In the genomic region with DNA sequence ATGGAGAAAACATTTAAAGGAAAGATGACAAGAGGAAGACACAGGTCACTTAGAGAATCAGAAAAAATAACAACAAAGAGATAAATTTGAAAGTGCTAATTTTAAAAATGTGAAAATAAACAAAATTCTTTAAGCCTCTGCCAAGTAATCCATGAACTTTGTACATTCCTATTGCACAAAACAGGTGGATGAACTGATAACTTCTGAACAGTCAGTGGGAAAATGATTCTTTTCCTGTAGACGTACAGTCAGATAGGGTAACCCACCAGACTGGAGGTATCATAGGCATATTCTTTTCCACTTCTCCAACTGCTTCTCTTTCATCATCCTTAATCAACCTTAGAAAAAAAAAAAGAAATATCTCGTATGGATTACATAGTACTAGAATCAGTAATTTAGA, we compare ENCODE assay signal across 2 cellular contexts.
A peak's percentile ranks its signal among the peaks of the same experiment; 100 is the strongest.
TF ChIP-seq lines count a peak whose summit lies in the region.

No MANE protein-coding gene starts in this region.

TF ChIP-seq in liver, 16 proteins besides CTCF, POLR2A, EP300 and RAD21:
- TF ChIP-seq, protein P1, sequence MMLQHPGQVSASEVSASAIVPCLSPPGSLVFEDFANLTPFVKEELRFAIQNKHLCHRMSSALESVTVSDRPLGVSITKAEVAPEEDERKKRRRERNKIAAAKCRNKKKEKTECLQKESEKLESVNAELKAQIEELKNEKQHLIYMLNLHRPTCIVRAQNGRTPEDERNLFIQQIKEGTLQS (IDR thresholded peaks at IDR 0.05), result no peak
- TF ChIP-seq FOXA1 (IDR thresholded peaks at IDR 0.05), result no peak
- TF ChIP-seq, protein P2, sequence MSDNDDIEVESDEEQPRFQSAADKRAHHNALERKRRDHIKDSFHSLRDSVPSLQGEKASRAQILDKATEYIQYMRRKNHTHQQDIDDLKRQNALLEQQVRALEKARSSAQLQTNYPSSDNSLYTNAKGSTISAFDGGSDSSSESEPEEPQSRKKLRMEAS (IDR thresholded peaks at IDR 0.05), result no peak
- no peak for TF ChIP-seq EGR1 (IDR thresholded peaks at IDR 0.05; ENCODE audit: low read depth in 2 of 2)
- peak in 1 of 2 donors; percentile 24 for TF ChIP-seq RXRA (IDR thresholded peaks at IDR 0.05)
- no peak for TF ChIP-seq NR2F2 (IDR thresholded peaks at IDR 0.05)
- peak; percentile 64 for TF ChIP-seq HNF4A (conservative IDR thresholded peaks at IDR 0.05)
- TF ChIP-seq, protein P3, sequence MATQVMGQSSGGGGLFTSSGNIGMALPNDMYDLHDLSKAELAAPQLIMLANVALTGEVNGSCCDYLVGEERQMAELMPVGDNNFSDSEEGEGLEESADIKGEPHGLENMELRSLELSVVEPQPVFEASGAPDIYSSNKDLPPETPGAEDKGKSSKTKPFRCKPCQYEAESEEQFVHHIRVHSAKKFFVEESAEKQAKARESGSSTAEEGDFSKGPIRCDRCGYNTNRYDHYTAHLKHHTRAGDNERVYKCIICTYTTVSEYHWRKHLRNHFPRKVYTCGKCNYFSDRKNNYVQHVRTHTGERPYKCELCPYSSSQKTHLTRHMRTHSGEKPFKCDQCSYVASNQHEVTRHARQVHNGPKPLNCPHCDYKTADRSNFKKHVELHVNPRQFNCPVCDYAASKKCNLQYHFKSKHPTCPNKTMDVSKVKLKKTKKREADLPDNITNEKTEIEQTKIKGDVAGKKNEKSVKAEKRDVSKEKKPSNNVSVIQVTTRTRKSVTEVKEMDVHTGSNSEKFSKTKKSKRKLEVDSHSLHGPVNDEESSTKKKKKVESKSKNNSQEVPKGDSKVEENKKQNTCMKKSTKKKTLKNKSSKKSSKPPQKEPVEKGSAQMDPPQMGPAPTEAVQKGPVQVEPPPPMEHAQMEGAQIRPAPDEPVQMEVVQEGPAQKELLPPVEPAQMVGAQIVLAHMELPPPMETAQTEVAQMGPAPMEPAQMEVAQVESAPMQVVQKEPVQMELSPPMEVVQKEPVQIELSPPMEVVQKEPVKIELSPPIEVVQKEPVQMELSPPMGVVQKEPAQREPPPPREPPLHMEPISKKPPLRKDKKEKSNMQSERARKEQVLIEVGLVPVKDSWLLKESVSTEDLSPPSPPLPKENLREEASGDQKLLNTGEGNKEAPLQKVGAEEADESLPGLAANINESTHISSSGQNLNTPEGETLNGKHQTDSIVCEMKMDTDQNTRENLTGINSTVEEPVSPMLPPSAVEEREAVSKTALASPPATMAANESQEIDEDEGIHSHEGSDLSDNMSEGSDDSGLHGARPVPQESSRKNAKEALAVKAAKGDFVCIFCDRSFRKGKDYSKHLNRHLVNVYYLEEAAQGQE (IDR thresholded peaks at IDR 0.05), result no peak
- no peak for TF ChIP-seq FOXA2 (IDR thresholded peaks at IDR 0.05)
- no peak for TF ChIP-seq JUND (IDR thresholded peaks at IDR 0.05)

TF ChIP-seq in HepG2, 621 proteins besides CTCF, POLR2A, EP300 and RAD21:
- no peak for TF ChIP-seq ZNF878 (CRISPR knock-in tag; IDR thresholded peaks at IDR 0.05)
- TF ChIP-seq ZSCAN20 (CRISPR knock-in tag; IDR thresholded peaks at IDR 0.05; ENCODE audit: borderline replicate concordance), result no peak
- TF ChIP-seq, protein P4, sequence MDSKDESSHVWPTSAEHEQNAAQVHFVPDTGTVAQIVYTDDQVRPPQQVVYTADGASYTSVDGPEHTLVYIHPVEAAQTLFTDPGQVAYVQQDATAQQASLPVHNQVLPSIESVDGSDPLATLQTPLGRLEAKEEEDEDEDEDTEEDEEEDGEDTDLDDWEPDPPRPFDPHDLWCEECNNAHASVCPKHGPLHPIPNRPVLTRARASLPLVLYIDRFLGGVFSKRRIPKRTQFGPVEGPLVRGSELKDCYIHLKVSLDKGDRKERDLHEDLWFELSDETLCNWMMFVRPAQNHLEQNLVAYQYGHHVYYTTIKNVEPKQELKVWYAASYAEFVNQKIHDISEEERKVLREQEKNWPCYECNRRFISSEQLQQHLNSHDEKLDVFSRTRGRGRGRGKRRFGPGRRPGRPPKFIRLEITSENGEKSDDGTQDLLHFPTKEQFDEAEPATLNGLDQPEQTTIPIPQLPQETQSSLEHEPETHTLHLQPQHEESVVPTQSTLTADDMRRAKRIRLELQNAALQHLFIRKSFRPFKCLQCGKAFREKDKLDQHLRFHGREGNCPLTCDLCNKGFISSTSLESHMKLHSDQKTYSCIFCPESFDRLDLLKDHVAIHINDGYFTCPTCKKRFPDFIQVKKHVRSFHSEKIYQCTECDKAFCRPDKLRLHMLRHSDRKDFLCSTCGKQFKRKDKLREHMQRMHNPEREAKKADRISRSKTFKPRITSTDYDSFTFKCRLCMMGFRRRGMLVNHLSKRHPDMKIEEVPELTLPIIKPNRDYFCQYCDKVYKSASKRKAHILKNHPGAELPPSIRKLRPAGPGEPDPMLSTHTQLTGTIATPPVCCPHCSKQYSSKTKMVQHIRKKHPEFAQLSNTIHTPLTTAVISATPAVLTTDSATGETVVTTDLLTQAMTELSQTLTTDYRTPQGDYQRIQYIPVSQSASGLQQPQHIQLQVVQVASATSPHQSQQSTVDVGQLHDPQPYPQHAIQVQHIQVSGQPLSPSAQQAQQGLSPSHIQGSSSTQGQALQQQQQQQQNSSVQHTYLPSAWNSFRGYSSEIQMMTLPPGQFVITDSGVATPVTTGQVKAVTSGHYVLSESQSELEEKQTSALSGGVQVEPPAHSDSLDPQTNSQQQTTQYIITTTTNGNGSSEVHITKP (CRISPR knock-in tag; IDR thresholded peaks at IDR 0.05; ENCODE audit: low read depth), result no peak
- TF ChIP-seq, protein P5, sequence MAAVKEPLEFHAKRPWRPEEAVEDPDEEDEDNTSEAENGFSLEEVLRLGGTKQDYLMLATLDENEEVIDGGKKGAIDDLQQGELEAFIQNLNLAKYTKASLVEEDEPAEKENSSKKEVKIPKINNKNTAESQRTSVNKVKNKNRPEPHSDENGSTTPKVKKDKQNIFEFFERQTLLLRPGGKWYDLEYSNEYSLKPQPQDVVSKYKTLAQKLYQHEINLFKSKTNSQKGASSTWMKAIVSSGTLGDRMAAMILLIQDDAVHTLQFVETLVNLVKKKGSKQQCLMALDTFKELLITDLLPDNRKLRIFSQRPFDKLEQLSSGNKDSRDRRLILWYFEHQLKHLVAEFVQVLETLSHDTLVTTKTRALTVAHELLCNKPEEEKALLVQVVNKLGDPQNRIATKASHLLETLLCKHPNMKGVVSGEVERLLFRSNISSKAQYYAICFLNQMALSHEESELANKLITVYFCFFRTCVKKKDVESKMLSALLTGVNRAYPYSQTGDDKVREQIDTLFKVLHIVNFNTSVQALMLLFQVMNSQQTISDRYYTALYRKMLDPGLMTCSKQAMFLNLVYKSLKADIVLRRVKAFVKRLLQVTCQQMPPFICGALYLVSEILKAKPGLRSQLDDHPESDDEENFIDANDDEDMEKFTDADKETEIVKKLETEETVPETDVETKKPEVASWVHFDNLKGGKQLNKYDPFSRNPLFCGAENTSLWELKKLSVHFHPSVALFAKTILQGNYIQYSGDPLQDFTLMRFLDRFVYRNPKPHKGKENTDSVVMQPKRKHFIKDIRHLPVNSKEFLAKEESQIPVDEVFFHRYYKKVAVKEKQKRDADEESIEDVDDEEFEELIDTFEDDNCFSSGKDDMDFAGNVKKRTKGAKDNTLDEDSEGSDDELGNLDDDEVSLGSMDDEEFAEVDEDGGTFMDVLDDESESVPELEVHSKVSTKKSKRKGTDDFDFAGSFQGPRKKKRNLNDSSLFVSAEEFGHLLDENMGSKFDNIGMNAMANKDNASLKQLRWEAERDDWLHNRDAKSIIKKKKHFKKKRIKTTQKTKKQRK (IDR thresholded peaks at IDR 0.05; ENCODE audit: low read length), result no peak
- TF ChIP-seq ZNF766 (CRISPR knock-in tag; IDR thresholded peaks at IDR 0.05; ENCODE audit: borderline replicate concordance), result no peak
- TF ChIP-seq ZNF777 (CRISPR knock-in tag; IDR thresholded peaks at IDR 0.05), result no peak
- TF ChIP-seq, protein P6, sequence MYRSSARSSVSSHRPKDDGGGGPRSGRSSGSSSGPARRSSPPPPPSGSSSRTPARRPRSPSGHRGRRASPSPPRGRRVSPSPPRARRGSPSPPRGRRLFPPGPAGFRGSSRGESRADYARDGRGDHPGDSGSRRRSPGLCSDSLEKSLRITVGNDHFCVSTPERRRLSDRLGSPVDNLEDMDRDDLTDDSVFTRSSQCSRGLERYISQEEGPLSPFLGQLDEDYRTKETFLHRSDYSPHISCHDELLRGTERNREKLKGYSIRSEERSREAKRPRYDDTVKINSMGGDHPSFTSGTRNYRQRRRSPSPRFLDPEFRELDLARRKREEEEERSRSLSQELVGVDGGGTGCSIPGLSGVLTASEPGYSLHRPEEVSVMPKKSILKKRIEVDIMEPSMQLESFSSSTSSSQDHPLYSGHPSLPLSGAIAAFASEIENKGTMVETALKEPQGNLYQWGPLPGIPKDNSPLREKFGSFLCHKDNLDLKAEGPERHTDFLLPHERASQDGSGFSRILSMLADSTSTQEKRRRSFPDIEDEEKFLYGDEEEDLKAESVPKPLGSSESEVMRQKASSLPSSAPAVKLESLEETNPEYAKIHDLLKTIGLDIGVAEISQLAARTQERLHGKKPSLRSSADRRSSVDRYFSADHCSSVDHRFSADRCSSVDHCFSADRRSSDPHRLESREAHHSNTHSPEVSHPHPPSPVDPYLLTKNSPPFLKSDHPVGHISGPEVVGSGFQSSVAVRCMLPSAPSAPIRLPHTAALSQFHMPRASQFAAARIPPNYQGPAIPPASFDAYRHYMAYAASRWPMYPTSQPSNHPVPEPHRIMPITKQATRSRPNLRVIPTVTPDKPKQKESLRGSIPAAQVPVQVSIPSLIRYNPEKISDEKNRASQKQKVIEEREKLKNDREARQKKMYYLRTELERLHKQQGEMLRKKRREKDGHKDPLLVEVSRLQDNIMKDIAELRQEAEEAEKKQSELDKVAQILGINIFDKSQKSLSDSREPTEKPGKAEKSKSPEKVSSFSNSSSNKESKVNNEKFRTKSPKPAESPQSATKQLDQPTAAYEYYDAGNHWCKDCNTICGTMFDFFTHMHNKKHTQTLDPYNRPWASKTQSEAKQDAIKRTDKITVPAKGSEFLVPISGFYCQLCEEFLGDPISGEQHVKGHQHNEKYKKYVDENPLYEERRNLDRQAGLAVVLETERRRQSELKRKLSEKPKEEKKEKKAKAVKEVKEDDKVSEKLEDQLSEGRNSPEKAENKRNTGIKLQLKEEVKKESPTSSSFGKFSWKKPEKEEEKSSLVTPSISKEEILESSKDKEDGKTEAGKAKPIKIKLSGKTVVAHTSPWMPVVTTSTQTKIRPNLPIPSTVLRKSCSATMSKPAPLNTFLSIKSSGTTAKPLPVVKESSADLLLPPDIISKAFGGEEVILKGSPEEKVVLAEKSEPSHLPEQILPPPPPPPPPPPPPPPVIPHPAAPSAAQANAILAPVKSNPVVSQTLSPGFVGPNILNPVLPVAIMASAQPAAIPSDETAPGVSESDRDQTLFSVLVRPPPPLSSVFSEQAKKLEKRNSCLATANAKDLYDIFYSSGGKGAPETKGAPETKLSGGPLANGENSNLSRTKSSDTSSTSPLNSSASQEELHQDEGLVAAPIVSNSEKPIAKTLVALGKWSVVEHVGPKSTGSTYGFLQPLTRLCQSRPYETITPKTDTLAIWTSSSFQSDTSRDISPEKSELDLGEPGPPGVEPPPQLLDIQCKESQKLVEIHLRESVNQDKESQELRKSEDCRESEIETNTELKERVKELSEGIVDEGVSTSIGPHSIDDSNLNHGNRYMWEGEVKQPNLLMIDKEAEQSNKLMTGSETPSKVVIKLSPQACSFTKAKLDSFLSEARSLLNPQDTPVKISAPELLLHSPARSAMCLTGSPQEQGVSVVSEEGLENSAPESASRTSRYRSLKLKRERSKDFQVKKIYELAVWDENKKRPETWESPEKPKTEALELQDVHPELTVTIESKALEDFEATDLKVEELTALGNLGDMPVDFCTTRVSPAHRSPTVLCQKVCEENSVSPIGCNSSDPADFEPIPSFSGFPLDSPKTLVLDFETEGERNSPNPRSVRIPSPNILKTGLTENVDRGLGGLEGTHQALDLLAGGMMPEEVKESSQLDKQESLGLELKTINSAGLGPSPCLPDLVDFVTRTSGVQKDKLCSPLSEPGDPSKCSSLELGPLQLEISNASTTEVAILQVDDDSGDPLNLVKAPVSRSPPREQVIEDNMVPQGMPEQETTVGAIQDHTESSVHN (CRISPR knock-in tag; IDR thresholded peaks at IDR 0.05), result no peak
- no peak for TF ChIP-seq MIXL1 (CRISPR knock-in tag; IDR thresholded peaks at IDR 0.05)
- TF ChIP-seq ZNF205 (CRISPR knock-in tag; IDR thresholded peaks at IDR 0.05), result no peak
- no peak for TF ChIP-seq ZNF232 (CRISPR knock-in tag; IDR thresholded peaks at IDR 0.05; ENCODE audit: borderline replicate concordance)
